1 cellular context compared by ENCODE assay signal in genomic region chr10:93268021-93268420, GRCh38.
TF ChIP-seq lines count a peak whose summit lies in the region.

No MANE protein-coding gene starts in this region.

TF ChIP-seq in GM12878, 131 proteins besides CTCF, POLR2A, EP300 and RAD21 (continued from another document):
- TF ChIP-seq HSF1 (IDR thresholded peaks at IDR 0.05; ENCODE audit: low read depth, low read length) (no peak), PBX3 (IDR thresholded peaks at IDR 0.05; ENCODE audit: insufficient replicate concordance, low read depth, low read length) (no peak), POLR2AphosphoS5 (IDR thresholded peaks at IDR 0.05; ENCODE audit: low read length) (no peak)
